Comparison of ENCODE assay signal across 1 cellular context in the genomic region with DNA sequence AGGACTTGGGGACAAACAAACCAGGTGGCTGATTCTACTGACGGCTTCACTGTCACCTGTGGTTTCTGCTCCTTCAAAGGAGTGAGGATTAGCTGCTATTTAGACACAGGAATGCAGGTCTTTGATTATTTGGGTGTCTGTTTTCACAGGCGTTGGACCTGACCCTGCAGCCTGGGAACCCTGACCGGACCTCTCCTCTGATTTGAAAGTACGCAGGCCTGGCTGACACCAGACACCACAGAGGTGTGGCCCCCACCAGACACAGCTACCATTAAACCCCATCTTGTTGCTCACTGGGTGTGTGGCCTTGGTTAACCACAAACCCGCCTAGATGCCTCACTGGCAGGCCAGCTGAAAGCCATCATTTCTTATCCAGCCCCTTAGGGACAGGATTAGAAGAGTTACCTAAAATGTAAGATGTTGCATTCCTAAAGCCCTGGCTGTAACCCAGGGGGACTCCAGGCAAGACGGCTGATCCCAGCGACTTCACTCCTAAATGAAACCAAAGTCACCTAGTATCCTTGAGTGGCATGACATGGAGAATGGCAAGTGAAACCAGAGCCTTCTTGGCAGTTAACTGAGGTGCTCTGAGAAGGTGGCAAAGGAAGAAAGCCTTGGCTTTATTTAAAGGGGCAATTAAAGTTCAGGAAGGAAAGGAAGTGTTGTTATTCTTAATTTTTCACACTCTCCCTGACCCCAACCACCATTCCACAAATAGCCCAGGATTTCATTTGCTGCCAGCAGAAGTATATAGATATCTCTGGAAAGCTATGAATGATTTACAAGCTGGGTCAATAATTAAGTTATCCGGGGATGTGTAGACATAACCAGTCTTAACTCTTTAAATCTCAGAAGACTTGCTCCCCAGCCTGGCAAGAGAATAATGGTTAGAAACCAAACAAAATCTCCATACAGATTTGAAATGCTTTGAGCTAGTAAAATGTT.
TF ChIP-seq lines count a peak whose summit lies in the region.

No MANE protein-coding gene starts in this region.

TF ChIP-seq in K562, 482 proteins besides CTCF, POLR2A, EP300 and RAD21 (continued from another document):
- TF ChIP-seq, protein P1, sequence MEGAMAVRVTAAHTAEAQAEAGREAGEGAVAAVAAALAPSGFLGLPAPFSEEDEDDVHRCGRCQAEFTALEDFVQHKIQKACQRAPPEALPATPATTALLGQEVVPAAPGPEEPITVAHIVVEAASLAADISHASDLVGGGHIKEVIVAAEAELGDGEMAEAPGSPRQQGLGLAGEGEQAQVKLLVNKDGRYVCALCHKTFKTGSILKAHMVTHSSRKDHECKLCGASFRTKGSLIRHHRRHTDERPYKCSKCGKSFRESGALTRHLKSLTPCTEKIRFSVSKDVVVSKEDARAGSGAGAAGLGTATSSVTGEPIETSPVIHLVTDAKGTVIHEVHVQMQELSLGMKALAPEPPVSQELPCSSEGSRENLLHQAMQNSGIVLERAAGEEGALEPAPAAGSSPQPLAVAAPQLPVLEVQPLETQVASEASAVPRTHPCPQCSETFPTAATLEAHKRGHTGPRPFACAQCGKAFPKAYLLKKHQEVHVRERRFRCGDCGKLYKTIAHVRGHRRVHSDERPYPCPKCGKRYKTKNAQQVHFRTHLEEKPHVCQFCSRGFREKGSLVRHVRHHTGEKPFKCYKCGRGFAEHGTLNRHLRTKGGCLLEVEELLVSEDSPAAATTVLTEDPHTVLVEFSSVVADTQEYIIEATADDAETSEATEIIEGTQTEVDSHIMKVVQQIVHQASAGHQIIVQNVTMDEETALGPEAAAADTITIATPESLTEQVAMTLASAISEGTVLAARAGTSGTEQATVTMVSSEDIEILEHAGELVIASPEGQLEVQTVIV (CRISPR knock-in tag; IDR thresholded peaks at IDR 0.05; ENCODE audit: borderline replicate concordance), result no peak
- TF ChIP-seq, protein P2, sequence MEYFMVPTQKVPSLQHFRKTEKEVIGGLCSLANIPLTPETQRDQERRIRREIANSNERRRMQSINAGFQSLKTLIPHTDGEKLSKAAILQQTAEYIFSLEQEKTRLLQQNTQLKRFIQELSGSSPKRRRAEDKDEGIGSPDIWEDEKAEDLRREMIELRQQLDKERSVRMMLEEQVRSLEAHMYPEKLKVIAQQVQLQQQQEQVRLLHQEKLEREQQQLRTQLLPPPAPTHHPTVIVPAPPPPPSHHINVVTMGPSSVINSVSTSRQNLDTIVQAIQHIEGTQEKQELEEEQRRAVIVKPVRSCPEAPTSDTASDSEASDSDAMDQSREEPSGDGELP (CRISPR knock-in tag; IDR thresholded peaks at IDR 0.05; ENCODE audit: borderline replicate concordance), result peak; percentile 61; the same call in 1 of the 2 replicates
- TF ChIP-seq, protein P3, sequence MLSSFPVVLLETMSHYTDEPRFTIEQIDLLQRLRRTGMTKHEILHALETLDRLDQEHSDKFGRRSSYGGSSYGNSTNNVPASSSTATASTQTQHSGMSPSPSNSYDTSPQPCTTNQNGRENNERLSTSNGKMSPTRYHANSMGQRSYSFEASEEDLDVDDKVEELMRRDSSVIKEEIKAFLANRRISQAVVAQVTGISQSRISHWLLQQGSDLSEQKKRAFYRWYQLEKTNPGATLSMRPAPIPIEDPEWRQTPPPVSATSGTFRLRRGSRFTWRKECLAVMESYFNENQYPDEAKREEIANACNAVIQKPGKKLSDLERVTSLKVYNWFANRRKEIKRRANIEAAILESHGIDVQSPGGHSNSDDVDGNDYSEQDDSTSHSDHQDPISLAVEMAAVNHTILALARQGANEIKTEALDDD (IDR thresholded peaks at IDR 0.05), result peak; percentile 47; the same call in 1 of the 2 replicates
